8 cellular contexts compared by ENCODE assay signal in genomic region chr16:30394603-30395154, GRCh38. TPM values are rescaled to one million over a fixed set of nuclear protein-coding genes. Genes with fewer than 3 reads are reported as not detected.
DNase-seq lines count a peak whose midpoint lies in the region; ATAC-seq lines count a peak whose summit lies in the region.

No MANE protein-coding gene starts in this region.

- DNase-seq in activated CD8-positive, alpha-beta memory T cell treated with anti-CD3 and anti-CD28 coated beads, Interleukin-2, amount 10 ng/mL, durations not matched to agents 7 days and 5 days = no peak
- no peak for DNase-seq in activated CD8-positive, alpha-beta memory T cell treated with anti-CD3 and anti-CD28 coated beads, Interleukin-2, amount 50 U/mL, for 48 hours
- DNase-seq in activated T-helper 2 cell treated with anti-CD3 and anti-CD28 coated beads, Interferon-gamma antibody, Interleukin-2, Interleukin-4, amounts not matched to agents 10 μg/mL and 5 μg/mL and 100 μg/mL, durations not matched to agents 14 hours and 24 hours and 36 hours (ENCODE audit: low spot score) = no peak
- peak; percentile 45 for DNase-seq in hepatic stellate cell (ENCODE audit: low spot score)
- no peak for DNase-seq in G401 (ENCODE audit: low spot score)

- ATAC-seq in activated CD8-positive, alpha-beta memory T cell treated with anti-CD3 and anti-CD28 coated beads, Interleukin-2, amount 10 ng/mL, durations not matched to agents 7 days and 5 days = no peak
- ATAC-seq in HG03139 (IDR thresholded peaks at IDR 0.05; ENCODE audit: unreplicated experiment) = no peak
- ATAC-seq in HG02798 (IDR thresholded peaks at IDR 0.05; ENCODE audit: poor library complexity, unreplicated experiment) = no peak

- H3K4me1 Mint-ChIP-seq in activated CD8-positive, alpha-beta memory T cell treated with anti-CD3 and anti-CD28 coated beads, Interleukin-2, amount 10 ng/mL, durations not matched to agents 7 days and 5 days = peaks cover 40% of the 10 kb centered on the region
- H3K4me1 Mint-ChIP-seq in activated T-helper 2 cell treated with anti-CD3 and anti-CD28 coated beads, Interferon-gamma antibody, Interleukin-2, Interleukin-4, amounts not matched to agents 10 μg/mL and 5 μg/mL and 100 μg/mL, durations not matched to agents 14 hours and 24 hours and 36 hours (ENCODE audit: low read depth) = peaks cover 26% of the 10 kb centered on the region

- H3K9me3 Mint-ChIP-seq in activated CD8-positive, alpha-beta memory T cell treated with anti-CD3 and anti-CD28 coated beads, Interleukin-2, amount 10 ng/mL, durations not matched to agents 7 days and 5 days (ENCODE audit: low read depth) = no peaks in the 10 kb centered on the region
- H3K9me3 Mint-ChIP-seq in activated T-helper 2 cell treated with anti-CD3 and anti-CD28 coated beads, Interferon-gamma antibody, Interleukin-2, Interleukin-4, amounts not matched to agents 10 μg/mL and 5 μg/mL and 100 μg/mL, durations not matched to agents 14 hours and 24 hours and 36 hours = no peaks in the 10 kb centered on the region

- peak overlapping the region; percentile 70 for H3K27ac Mint-ChIP-seq in activated CD8-positive, alpha-beta memory T cell treated with anti-CD3 and anti-CD28 coated beads, Interleukin-2, amount 10 ng/mL, durations not matched to agents 7 days and 5 days
- peak overlapping the region; percentile 78 for H3K27ac Mint-ChIP-seq in activated T-helper 2 cell treated with anti-CD3 and anti-CD28 coated beads, Interferon-gamma antibody, Interleukin-2, Interleukin-4, amounts not matched to agents 10 μg/mL and 5 μg/mL and 100 μg/mL, durations not matched to agents 14 hours and 24 hours and 36 hours

- no peaks in the 10 kb centered on the region for H3K9me3 ChIP-seq in skeletal muscle satellite cell (replicated peaks; ENCODE audit: low read length)

- peak overlapping the region; percentile 77 for H3K4me3 Mint-ChIP-seq in activated CD8-positive, alpha-beta memory T cell treated with anti-CD3 and anti-CD28 coated beads, Interleukin-2, amount 10 ng/mL, durations not matched to agents 7 days and 5 days
- H3K4me3 Mint-ChIP-seq in activated T-helper 2 cell treated with anti-CD3 and anti-CD28 coated beads, Interferon-gamma antibody, Interleukin-2, Interleukin-4, amounts not matched to agents 10 μg/mL and 5 μg/mL and 100 μg/mL, durations not matched to agents 14 hours and 24 hours and 36 hours (ENCODE audit: low read depth) = peak overlapping the region; percentile 86

- intact Hi-C loops in activated T-helper 2 cell treated with anti-CD3 and anti-CD28 coated beads, Interferon-gamma antibody, Interleukin-2, Interleukin-4, amounts not matched to agents 10 μg/mL and 5 μg/mL and 100 μg/mL, durations not matched to agents 14 hours and 24 hours and 36 hours (cut with micrococcal nuclease) = loop anchor here (1.0 kb wide), 1 partner anchor 12 kb away; the partner anchor contains the start of gene SEPTIN1

- H3K9ac ChIP-seq in skeletal muscle satellite cell (ENCODE audit: low read depth, low read length) = peak overlapping the region; percentile 88

- peaks cover 16% of the 10 kb centered on the region for H3K36me3 ChIP-seq in skeletal muscle satellite cell (ENCODE audit: insufficient read depth, low read length)

- in situ Hi-C loops in G401 (cut with HindIII; ENCODE audit: low sequenced_read_pairs) = no loop called here

- peak overlapping the region; percentile 90 for H3K4me3 ChIP-seq in skeletal muscle satellite cell (ENCODE audit: low read length)

- peak overlapping the region; percentile 92 for H3K4me2 ChIP-seq in skeletal muscle satellite cell (ENCODE audit: low read length)

- peaks cover 14% of the 10 kb centered on the region for H3K4me1 ChIP-seq in skeletal muscle satellite cell (ENCODE audit: control insufficient read depth, insufficient read depth, low read length)

- CTCF ChIA-PET in activated CD8-positive, alpha-beta memory T cell treated with anti-CD3 and anti-CD28 coated beads, Interleukin-2, amount 10 ng/mL, durations not matched to agents 7 days and 5 days (lab: Charles Lee) = interaction anchor here (0.7 to 8.2 kb wide), 6 partner anchors 9 to 251 kb away, joined by 3 to 73 read pairs (median 8); partner anchors contain the start of genes SEPTIN1 and ZNF771

- H3K27me3 Mint-ChIP-seq in activated CD8-positive, alpha-beta memory T cell treated with anti-CD3 and anti-CD28 coated beads, Interleukin-2, amount 10 ng/mL, durations not matched to agents 7 days and 5 days = no peaks in the 10 kb centered on the region
- no peaks in the 10 kb centered on the region for H3K27me3 Mint-ChIP-seq in activated T-helper 2 cell treated with anti-CD3 and anti-CD28 coated beads, Interferon-gamma antibody, Interleukin-2, Interleukin-4, amounts not matched to agents 10 μg/mL and 5 μg/mL and 100 μg/mL, durations not matched to agents 14 hours and 24 hours and 36 hours (ENCODE audit: low read depth)

- no peaks in the 10 kb centered on the region for H3K27me3 ChIP-seq in skeletal muscle satellite cell (ENCODE audit: control insufficient read depth, insufficient read depth, low read length)

- H3K36me3 Mint-ChIP-seq in activated CD8-positive, alpha-beta memory T cell treated with anti-CD3 and anti-CD28 coated beads, Interleukin-2, amount 10 ng/mL, durations not matched to agents 7 days and 5 days = peaks cover 8% of the 10 kb centered on the region
- peaks cover 28% of the 10 kb centered on the region for H3K36me3 Mint-ChIP-seq in activated T-helper 2 cell treated with anti-CD3 and anti-CD28 coated beads, Interferon-gamma antibody, Interleukin-2, Interleukin-4, amounts not matched to agents 10 μg/mL and 5 μg/mL and 100 μg/mL, durations not matched to agents 14 hours and 24 hours and 36 hours (ENCODE audit: low read depth)

RNA-seq across cellular contexts. Expression of gene ZNF48, which starts 0.5 kb away (rescaled TPM):
- total RNA-seq in activated CD8-positive, alpha-beta memory T cell treated with anti-CD3 and anti-CD28 coated beads, Interleukin-2, amount 10 ng/mL, durations not matched to agents 7 days and 5 days = 10 to 100 TPM; 13.7 to 15.6 TPM
- total RNA-seq in activated T-helper 2 cell treated with anti-CD3 and anti-CD28 coated beads, Interferon-gamma antibody, Interleukin-2, Interleukin-4, amounts not matched to agents 10 μg/mL and 5 μg/mL and 100 μg/mL, durations not matched to agents 14 hours and 24 hours and 36 hours = 13.4 TPM in 2 replicates
- total RNA-seq in skeletal muscle satellite cell (2012; rRNA removed) = 4.6 and 7.0 TPM in 2 replicates
- 30.4 and 41.8 TPM in 2 replicates for total RNA-seq in G401 (2014; rRNA removed; shearing (Covaris generic))

RNA-seq across cellular contexts. Expression of gene SEPTIN1, which starts 12.3 kb away (rescaled TPM):
- 100 to 1,000 TPM; 259 to 278 TPM for total RNA-seq in activated CD8-positive, alpha-beta memory T cell treated with anti-CD3 and anti-CD28 coated beads, Interleukin-2, amount 10 ng/mL, durations not matched to agents 7 days and 5 days
- 169 and 173 TPM in 2 replicates for total RNA-seq in activated T-helper 2 cell treated with anti-CD3 and anti-CD28 coated beads, Interferon-gamma antibody, Interleukin-2, Interleukin-4, amounts not matched to agents 10 μg/mL and 5 μg/mL and 100 μg/mL, durations not matched to agents 14 hours and 24 hours and 36 hours
- total RNA-seq in skeletal muscle satellite cell (2012; rRNA removed) = not detected in 2 replicates
- total RNA-seq in G401 (2014; rRNA removed; shearing (Covaris generic)) = 0.10 and 0.86 TPM in 2 replicates

RNA-seq across cellular contexts. Expression of gene ZNF771, which starts 12.7 kb away (rescaled TPM):
- total RNA-seq in activated CD8-positive, alpha-beta memory T cell treated with anti-CD3 and anti-CD28 coated beads, Interleukin-2, amount 10 ng/mL, durations not matched to agents 7 days and 5 days = 1 to 10 TPM; 4.9 to 5.4 TPM
- total RNA-seq in activated T-helper 2 cell treated with anti-CD3 and anti-CD28 coated beads, Interferon-gamma antibody, Interleukin-2, Interleukin-4, amounts not matched to agents 10 μg/mL and 5 μg/mL and 100 μg/mL, durations not matched to agents 14 hours and 24 hours and 36 hours = 8.3 and 9.3 TPM in 2 replicates
- 9.4 and 11.8 TPM in 2 replicates for total RNA-seq in skeletal muscle satellite cell (2012; rRNA removed)
- 31.6 and 41.2 TPM in 2 replicates for total RNA-seq in G401 (2014; rRNA removed; shearing (Covaris generic))

RNA-seq across cellular contexts. Expression of gene MYL11, which starts 20.1 kb away (rescaled TPM):
- total RNA-seq in activated CD8-positive, alpha-beta memory T cell treated with anti-CD3 and anti-CD28 coated beads, Interleukin-2, amount 10 ng/mL, durations not matched to agents 7 days and 5 days = 1 to 10 TPM in 1 of 2 experiments, not detected in 1; 1.0 TPM
- 3.4 and 4.3 TPM in 2 replicates for total RNA-seq in activated T-helper 2 cell treated with anti-CD3 and anti-CD28 coated beads, Interferon-gamma antibody, Interleukin-2, Interleukin-4, amounts not matched to agents 10 μg/mL and 5 μg/mL and 100 μg/mL, durations not matched to agents 14 hours and 24 hours and 36 hours
- 0.51 and 137 TPM in 2 replicates for total RNA-seq in skeletal muscle satellite cell (2012; rRNA removed)
- 0.58 TPM in 1 of 2 replicates, not detected in the other for total RNA-seq in G401 (2014; rRNA removed; shearing (Covaris generic))

RNA-seq across cellular contexts. Expression of gene TBC1D10B, which starts 24.4 kb away (rescaled TPM):
- total RNA-seq in activated CD8-positive, alpha-beta memory T cell treated with anti-CD3 and anti-CD28 coated beads, Interleukin-2, amount 10 ng/mL, durations not matched to agents 7 days and 5 days = 10 to 100 TPM; 84.1 to 87.3 TPM
- 63.4 and 64.4 TPM in 2 replicates for total RNA-seq in activated T-helper 2 cell treated with anti-CD3 and anti-CD28 coated beads, Interferon-gamma antibody, Interleukin-2, Interleukin-4, amounts not matched to agents 10 μg/mL and 5 μg/mL and 100 μg/mL, durations not matched to agents 14 hours and 24 hours and 36 hours
- total RNA-seq in skeletal muscle satellite cell (2012; rRNA removed) = 37.8 and 50.5 TPM in 2 replicates
- 43.3 and 59.8 TPM in 2 replicates for total RNA-seq in G401 (2014; rRNA removed; shearing (Covaris generic))

Comparison
In these comparisons a context has a peak if more than half of its experiments do, and no peak if none do; other contexts are left out.
1. RNA of gene SEPTIN1, which starts 12.3 kb away (total RNA-seq): 259 to 278 TPM in activated CD8-positive, alpha-beta memory T cell treated with anti-CD3 and anti-CD28 coated beads, Interleukin-2, amount 10 ng/mL, durations not matched to agents 7 days and 5 days and 169 to 173 TPM in activated T-helper 2 cell treated with anti-CD3 and anti-CD28 coated beads, Interferon-gamma antibody, Interleukin-2, Interleukin-4, amounts not matched to agents 10 μg/mL and 5 μg/mL and 100 μg/mL, durations not matched to agents 14 hours and 24 hours and 36 hours; 0.10 to 0.86 TPM in G401; every median in the first group is over 10 times any median in the second.